20 cellular contexts compared by ENCODE assay signal in the genomic region with DNA sequence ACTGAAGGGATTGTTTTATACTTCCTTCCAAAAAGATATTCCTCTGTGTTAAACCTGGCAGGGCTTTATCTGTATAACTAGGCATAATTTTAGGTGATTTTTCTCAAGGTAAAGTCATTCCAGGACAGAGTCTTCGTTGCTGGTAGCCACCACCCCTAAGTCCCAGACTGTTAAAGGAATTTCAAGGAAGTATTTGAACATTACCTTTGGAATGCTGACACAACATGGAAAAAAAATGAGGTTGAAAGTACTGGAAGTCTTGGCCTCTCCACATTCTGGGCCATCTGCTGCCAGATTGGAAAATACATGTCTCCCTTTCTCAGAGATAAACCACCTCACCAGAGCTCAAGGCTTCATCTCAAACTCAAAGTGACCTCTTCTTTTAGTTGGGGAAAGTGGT. TPM values are rescaled to one million over a fixed set of nuclear protein-coding genes. Genes with fewer than 3 reads are reported as not detected.
DNase-seq lines count a peak whose midpoint lies in the region; ATAC-seq and TF ChIP-seq lines count a peak whose summit lies in the region.
"Had no signal": no experiment of that assay in that cellular context is flagged by ENCODE, and none has a peak within 500 bp of the region (broad histone marks: within the 10 kb centered on the region; RNA-seq: fewer than 3 reads in every experiment).

No MANE protein-coding gene starts in this region.

- no peaks in the 10 kb centered on the region for H3K27me3 ChIP-seq in mammary epithelial cell (ENCODE audit: insufficient read depth, low read length)
- H3K27me3 ChIP-seq in breast epithelium: no peaks in the 10 kb centered on the region
- H3K27me3 ChIP-seq in endodermal cell (ENCODE audit: control insufficient read depth, insufficient read depth, low read length, poor library complexity, severe bottlenecking): no peaks in the 10 kb centered on the region

- no peaks in the 10 kb centered on the region for H3K36me3 ChIP-seq in mammary epithelial cell (ENCODE audit: insufficient read depth, low read length)
- H3K36me3 ChIP-seq in breast epithelium: no peaks in the 10 kb centered on the region
- no peaks in the 10 kb centered on the region for H3K36me3 ChIP-seq in endodermal cell (ENCODE audit: control insufficient read depth, insufficient read depth, low read length)

- no peak overlapping the region for H3K27ac ChIP-seq in mammary epithelial cell (ENCODE audit: insufficient read depth, low read depth, low read length)
- no peak overlapping the region for H3K27ac ChIP-seq in breast epithelium
- H3K27ac ChIP-seq in endodermal cell (ENCODE audit: low read depth, low read length): no peak overlapping the region
- H3K27ac ChIP-seq: C4-2B had no signal

- TF ChIP-seq POLR2A in breast epithelium (IDR thresholded peaks at IDR 0.05): no peak

- H3K9ac ChIP-seq in mammary epithelial cell (ENCODE audit: insufficient read depth, low read length) (no peak overlapping the region), endodermal cell (ENCODE audit: extremely low read depth, low read length, poor library complexity, severe bottlenecking) (no peak overlapping the region)

- peaks cover 22% of the 10 kb centered on the region for H3K27me3 Mint-ChIP-seq in activated naive CD4-positive, alpha-beta T cell treated with anti-CD3 and anti-CD28 coated beads, Interleukin-2, amount 10 ng/mL, durations not matched to agents 7 days and 5 days
- H3K27me3 Mint-ChIP-seq in endodermal cell (ENCODE audit: insufficient read depth): no peaks in the 10 kb centered on the region

- TF ChIP-seq CTCF in mammary epithelial cell (conservative IDR thresholded peaks at IDR 0.05 in 1 of 2, IDR thresholded peaks at IDR 0.05 in 1 of 2; ENCODE audit: extremely low read depth in 1 of 2, insufficient read depth in 1 of 2, low read depth in 1 of 2, low read length in 2 of 2): no peak
- TF ChIP-seq CTCF in breast epithelium (IDR thresholded peaks at IDR 0.05): no peak
- no peak for TF ChIP-seq CTCF in endodermal cell (conservative IDR thresholded peaks at IDR 0.05)

- H3K4me1 ChIP-seq in mammary epithelial cell (ENCODE audit: insufficient read depth, low read length): peaks cover 14% of the 10 kb centered on the region
- no peaks in the 10 kb centered on the region for H3K4me1 ChIP-seq in breast epithelium
- H3K4me1 ChIP-seq in endodermal cell (ENCODE audit: control insufficient read depth, insufficient read depth, low read length): no peaks in the 10 kb centered on the region

- peaks cover 7% of the 10 kb centered on the region for H3K9me3 Mint-ChIP-seq in activated naive CD4-positive, alpha-beta T cell treated with anti-CD3 and anti-CD28 coated beads, Interleukin-2, amount 10 ng/mL, durations not matched to agents 7 days and 5 days
- H3K9me3 Mint-ChIP-seq in endodermal cell: peaks cover 9% of the 10 kb centered on the region

- CTCF ChIA-PET in mammary epithelial cell (lab: Charles Lee; ENCODE audit: low non-redundant PET): no interaction called here
- CTCF ChIA-PET in activated naive CD4-positive, alpha-beta T cell treated with anti-CD3 and anti-CD28 coated beads, Interleukin-2, amount 10 ng/mL, durations not matched to agents 7 days and 5 days (lab: Charles Lee): no interaction called here

- no peak overlapping the region for H3K4me3 ChIP-seq in mammary epithelial cell (replicated peaks in 1 of 3; ENCODE audit: insufficient read depth in 1 of 3, low read depth in 2 of 3, low read length in 3 of 3)
- no peak overlapping the region for H3K4me3 ChIP-seq in breast epithelium
- no peak overlapping the region for H3K4me3 ChIP-seq in endodermal cell (ENCODE audit: low read length)
- H3K4me3 ChIP-seq: K562 had no signal

- H3K27ac Mint-ChIP-seq in activated naive CD4-positive, alpha-beta T cell treated with anti-CD3 and anti-CD28 coated beads, Interleukin-2, amount 10 ng/mL, durations not matched to agents 7 days and 5 days: no peak overlapping the region
- no peak overlapping the region for H3K27ac Mint-ChIP-seq in endodermal cell

- no peak overlapping the region for H3K4me3 Mint-ChIP-seq in activated naive CD4-positive, alpha-beta T cell treated with anti-CD3 and anti-CD28 coated beads, Interleukin-2, amount 10 ng/mL, durations not matched to agents 7 days and 5 days
- H3K4me3 Mint-ChIP-seq in endodermal cell: no peak overlapping the region

- dilution Hi-C loops in mammary epithelial cell (cut with HindIII; ENCODE audit: low sequenced_read_pairs): no loop called here

- H3K4me1 Mint-ChIP-seq in activated naive CD4-positive, alpha-beta T cell treated with anti-CD3 and anti-CD28 coated beads, Interleukin-2, amount 10 ng/mL, durations not matched to agents 7 days and 5 days: no peaks in the 10 kb centered on the region
- no peaks in the 10 kb centered on the region for H3K4me1 Mint-ChIP-seq in endodermal cell

- H3K4me2 ChIP-seq in mammary epithelial cell (ENCODE audit: insufficient read depth, low read depth, low read length): no peak overlapping the region

- DNase-seq in mammary epithelial cell (no peak), breast epithelium (ENCODE audit: low spot score in 2 of 2) (no peak), dermis blood vessel endothelial cell (peak; percentile 19), left lobe of liver (ENCODE audit: low spot score) (no peak), NCI-H2081 treated with DMSO at 0.1 percent for 48 hours (lab: John Stamatoyannopoulos, UW) (no peak), G401 (ENCODE audit: low spot score) (no peak), endodermal cell (no peak)
- no peak for DNase-seq in activated naive CD4-positive, alpha-beta T cell treated with anti-CD3 and anti-CD28 coated beads, Interleukin-2, amount 10 ng/mL, durations not matched to agents 7 days and 5 days
- DNase-seq: 8988T, Caco-2, DMS79, GF-D8, GOT3, NCI-H1048, NCI-H146, NCI-H2107, NCI-H446, PC-3 had no signal

- no peaks in the 10 kb centered on the region for H3K79me2 ChIP-seq in mammary epithelial cell (ENCODE audit: insufficient read depth, low read length)

- intact Hi-C loops in mammary epithelial cell (cut with micrococcal nuclease) (no loop called here), breast epithelium (cut with DNase I; ENCODE audit: low total_unique reads) (no loop called here)

- in situ Hi-C loops in mammary epithelial cell (cut with MboI; ENCODE audit: low sequenced_read_pairs in 2 of 2): no loop called here
- in situ Hi-C loops in G401 (cut with HindIII; ENCODE audit: low sequenced_read_pairs): no loop called here

- ATAC-seq in left lobe of liver: peak; percentile 34
- ATAC-seq: K562, PC-3 had no signal

- no peaks in the 10 kb centered on the region for H4K20me1 ChIP-seq in mammary epithelial cell (ENCODE audit: insufficient read depth, low read length)

- WGBS in mammary epithelial cell (ENCODE audit: low coverage, missing lambda C conversion rate): 11% methylated on average over 1 of the region's 1 CpG
- 64 to 79% methylated on average over 1 of the region's 1 CpG for WGBS in endodermal cell (ENCODE audit: insufficient coverage in 1 of 2, insufficient read length in 1 of 2), 2 experiments

- peak overlapping the region; percentile 5 for H2AFZ ChIP-seq in mammary epithelial cell (ENCODE audit: low read depth, low read length)

- BruUV-seq in mammary epithelial cell (replicated peaks; lab: Mats Ljungman, UMichigan): no TSS peak

- peaks cover 2% of the 10 kb centered on the region for H3K36me3 Mint-ChIP-seq in activated naive CD4-positive, alpha-beta T cell treated with anti-CD3 and anti-CD28 coated beads, Interleukin-2, amount 10 ng/mL, durations not matched to agents 7 days and 5 days
- no peaks in the 10 kb centered on the region for H3K36me3 Mint-ChIP-seq in endodermal cell (ENCODE audit: low read depth)

- H3K9me3 ChIP-seq in mammary epithelial cell (replicated peaks; ENCODE audit: insufficient read depth, low read length) (no peaks in the 10 kb centered on the region), breast epithelium (no peaks in the 10 kb centered on the region), endodermal cell (ENCODE audit: control insufficient read depth, low read length) (peaks cover 5% of the 10 kb centered on the region)

RNA-seq across cellular contexts. Expression of a gene that starts 27.0 kb away (rescaled TPM):
- total RNA-seq in mammary epithelial cell (1 to 10 TPM in 1 of 2 donors, under 1 TPM in 1; 0.64 to 1.0 TPM), breast epithelium (under 1 TPM; 0.44 to 0.98 (median 0.80) TPM), dermis blood vessel endothelial cell (0.09 and 0.17 TPM in 2 replicates), left lobe of liver (0.13 TPM), endodermal cell (under 1 TPM; 0.42 TPM)
- polyA plus RNA-seq in mammary epithelial cell: 0.78 TPM
- polyA minus RNA-seq in mammary epithelial cell: not detected
- 1.7 and 2.7 TPM in 2 replicates for total RNA-seq in G401 (2014; rRNA removed; shearing (Covaris generic))
- 0.18 TPM for polyA plus RNA-seq in endodermal cell (2013, experiment 1 of 2)
- polyA plus RNA-seq in endodermal cell (2013, experiment 2 of 2): 0.41 TPM
- total RNA-seq: PC-3 had no signal

RNA-seq across cellular contexts. Expression of a gene that starts 28.2 kb away (rescaled TPM):
- under 1 TPM; under 0.01 to 0.16 TPM for total RNA-seq in mammary epithelial cell
- polyA plus RNA-seq in mammary epithelial cell: 0.20 TPM
- not detected for polyA minus RNA-seq in mammary epithelial cell
- total RNA-seq in breast epithelium: under 1 TPM in 1 of 3 donors, not detected in 2; 0.15 TPM
- not detected in 2 replicates for total RNA-seq in dermis blood vessel endothelial cell
- 0.10 TPM for total RNA-seq in left lobe of liver
- total RNA-seq in G401 (2014; rRNA removed; shearing (Covaris generic)): not detected in 2 replicates
- under 1 TPM in 1 of 2 donors, not detected in 1; 0.15 TPM for total RNA-seq in endodermal cell
- not detected for polyA plus RNA-seq in endodermal cell (2013, experiment 1 of 2)
- polyA plus RNA-seq in endodermal cell (2013, experiment 2 of 2): 0.33 TPM
- total RNA-seq: Caco-2, PC-3 had no signal

RNA-seq across cellular contexts. Expression of a gene that starts 28.3 kb away (rescaled TPM):
- 10 to 100 TPM; 18.0 to 31.8 TPM for total RNA-seq in mammary epithelial cell
- polyA plus RNA-seq in mammary epithelial cell: 12.8 TPM
- polyA minus RNA-seq in mammary epithelial cell: 30.0 TPM
- 10 to 100 TPM; 59.4 to 64.5 (median 61.6) TPM for total RNA-seq in breast epithelium
- 96.7 and 127 TPM in 2 replicates for total RNA-seq in dermis blood vessel endothelial cell
- 28.5 TPM for total RNA-seq in left lobe of liver
- 68.6 and 91.6 TPM in 2 replicates for total RNA-seq in G401 (2014; rRNA removed; shearing (Covaris generic))
- total RNA-seq in endodermal cell: 10 to 100 TPM; 20.5 to 29.0 TPM
- polyA plus RNA-seq in endodermal cell (2013, experiment 1 of 2): 40.9 TPM
- polyA plus RNA-seq in endodermal cell (2013, experiment 2 of 2): 43.1 TPM
